8 cellular contexts compared by ENCODE assay signal in genomic region chr17:50151937-50152547, GRCh38. TPM values are rescaled to one million over a fixed set of nuclear protein-coding genes. Genes with fewer than 3 reads are reported as not detected.
DNase-seq lines count a peak whose midpoint lies in the region; ATAC-seq lines count a peak whose summit lies in the region.

No MANE protein-coding gene starts in this region.

- peak; percentile 72 for DNase-seq in activated CD4-positive, alpha-beta T cell treated with anti-CD3 and anti-CD28 coated beads for 36 hours
- DNase-seq in activated CD4-positive, alpha-beta T cell treated with anti-CD3 and anti-CD28 coated beads for 1 hour: no peak
- peak; percentile 90 for DNase-seq in KBM-7
- peak; percentile 91 for DNase-seq in OCI-M1 (lab: John Stamatoyannopoulos, UW)
- peak; percentile 75 for DNase-seq in activated naive CD8-positive, alpha-beta T cell treated with anti-CD3 and anti-CD28 coated beads, Interleukin-2, amount 10 ng/mL, durations not matched to agents 7 days and 5 days
- peak; percentile 88 for DNase-seq in glomerular visceral epithelial cell (ENCODE audit: extremely low spot score)
- peak; percentile 77 for DNase-seq in neuronal stem cell (ENCODE audit: low spot score)

- H4K91ac ChIP-seq in neuronal stem cell (ENCODE audit: low read depth, low read length, poor library complexity): no peak overlapping the region

- peak; percentile 23 for ATAC-seq in activated CD4-positive, alpha-beta T cell treated with anti-CD3 and anti-CD28 coated beads for 36 hours
- peak; percentile 29 for ATAC-seq in activated naive CD8-positive, alpha-beta T cell treated with anti-CD3 and anti-CD28 coated beads, Interleukin-2, amount 10 ng/mL, durations not matched to agents 7 days and 5 days (ENCODE audit: low read depth)
- ATAC-seq in GM21447 (IDR thresholded peaks at IDR 0.05; ENCODE audit: unreplicated experiment): no peak

- in situ Hi-C loops in KBM-7 (cut with MboI; ENCODE audit: low pct_unique_long_range_greater_than_20kb, low sequenced_read_pairs): no loop called here

- no peaks in the 10 kb centered on the region for H3K27me3 Mint-ChIP-seq in activated CD4-positive, alpha-beta T cell treated with anti-CD3 and anti-CD28 coated beads for 36 hours
- no peaks in the 10 kb centered on the region for H3K27me3 Mint-ChIP-seq in activated naive CD8-positive, alpha-beta T cell treated with anti-CD3 and anti-CD28 coated beads, Interleukin-2, amount 10 ng/mL, durations not matched to agents 7 days and 5 days

- peaks cover 33% of the 10 kb centered on the region for H3K4me1 Mint-ChIP-seq in activated CD4-positive, alpha-beta T cell treated with anti-CD3 and anti-CD28 coated beads for 36 hours
- peaks cover 31% of the 10 kb centered on the region for H3K4me1 Mint-ChIP-seq in activated naive CD8-positive, alpha-beta T cell treated with anti-CD3 and anti-CD28 coated beads, Interleukin-2, amount 10 ng/mL, durations not matched to agents 7 days and 5 days

- no peak overlapping the region for H2BK120ac ChIP-seq in neuronal stem cell (ENCODE audit: low read depth, low read length)

- intact Hi-C loops in activated CD4-positive, alpha-beta T cell treated with anti-CD3 and anti-CD28 coated beads for 36 hours (cut with DNase I, micrococcal nuclease): loop anchor here (1.0 to 5.0 kb wide), 7 partner anchors 9 to 960 kb away; partner anchors contain the start of genes PDK2 (in 2 of the 2), EME1 (in 1 of the 2), LUC7L3 (in 1 of the 2) and MRPL27 (in 1 of the 2)

- no peak overlapping the region for H3K14ac ChIP-seq in neuronal stem cell (ENCODE audit: low read length)

- POLR2A ChIA-PET in activated CD4-positive, alpha-beta T cell treated with anti-CD3 and anti-CD28 coated beads for 36 hours (lab: Charles Lee): interaction anchor here (0.6 to 0.7 kb wide), 2 partner anchors 12 to 364 kb away, joined by 3 read pairs; no protein-coding TSS in a partner anchor
- POLR2A ChIA-PET in activated naive CD8-positive, alpha-beta T cell treated with anti-CD3 and anti-CD28 coated beads, Interleukin-2, amount 10 ng/mL, durations not matched to agents 7 days and 5 days (lab: Charles Lee): interaction anchor here (0.6 to 2.5 kb wide), 9 partner anchors 9 to 933 kb away, joined by 3 to 32 read pairs (median 3); partner anchors contain the start of gene TOB1

- H3K4me1 ChIP-seq in neuronal stem cell (ENCODE audit: control insufficient read depth in 2 of 2, insufficient read depth in 1 of 2, low read depth in 1 of 2, low read length in 2 of 2): peaks cover 17 to 19% of the 10 kb centered on the region in 2 donors

- H3K9me3 ChIP-seq in neuronal stem cell (replicated peaks in 1 of 2; ENCODE audit: control insufficient read depth in 2 of 2, insufficient read depth in 1 of 2, low read depth in 1 of 2, low read length in 2 of 2): no peaks in the 10 kb centered on the region

- H3K36me3 Mint-ChIP-seq in activated CD4-positive, alpha-beta T cell treated with anti-CD3 and anti-CD28 coated beads for 36 hours (ENCODE audit: low read depth): peaks cover 15% of the 10 kb centered on the region
- H3K36me3 Mint-ChIP-seq in activated naive CD8-positive, alpha-beta T cell treated with anti-CD3 and anti-CD28 coated beads, Interleukin-2, amount 10 ng/mL, durations not matched to agents 7 days and 5 days: peaks cover 12% of the 10 kb centered on the region

- peaks cover 13% of the 10 kb centered on the region for H3K79me1 ChIP-seq in neuronal stem cell (ENCODE audit: low read depth, low read length)

- no CpG with 5 or more reads among the region's 12 CpGs for WGBS in neuronal stem cell (ENCODE audit: extremely low coverage in 2 of 2, insufficient read length in 2 of 2, insufficient replicate concordance in 1 of 2), 2 donors

- peak overlapping the region; percentile 76 for H2AFZ ChIP-seq in neuronal stem cell (ENCODE audit: low read length)

- peak overlapping the region; percentile 90 for H3K4me3 Mint-ChIP-seq in activated CD4-positive, alpha-beta T cell treated with anti-CD3 and anti-CD28 coated beads for 36 hours
- peak overlapping the region; percentile 93 for H3K4me3 Mint-ChIP-seq in activated naive CD8-positive, alpha-beta T cell treated with anti-CD3 and anti-CD28 coated beads, Interleukin-2, amount 10 ng/mL, durations not matched to agents 7 days and 5 days

- CTCF ChIA-PET in activated CD4-positive, alpha-beta T cell treated with anti-CD3 and anti-CD28 coated beads for 36 hours (lab: Charles Lee): interaction anchor here (0.6 to 2.9 kb wide), 11 partner anchors 9 to 84 kb away, joined by 3 to 50 read pairs (median 4); no protein-coding TSS in a partner anchor

- H3K36me3 ChIP-seq in neuronal stem cell (replicated peaks in 1 of 2; ENCODE audit: control insufficient read depth in 2 of 2, insufficient read depth in 2 of 2, low read length in 2 of 2): peaks cover 0 to 2% of the 10 kb centered on the region in 2 donors

- peak overlapping the region; percentile 87 for H3K27ac ChIP-seq in neuronal stem cell (replicated peaks; ENCODE audit: low read length)

- H4K8ac ChIP-seq in neuronal stem cell (ENCODE audit: low read depth, low read length): no peak overlapping the region

- no peak overlapping the region for H2BK12ac ChIP-seq in neuronal stem cell (ENCODE audit: low read length)

- no peaks in the 10 kb centered on the region for H3K27me3 ChIP-seq in neuronal stem cell (ENCODE audit: control insufficient read depth in 3 of 3, insufficient read depth in 3 of 3, low read depth in 1 of 3, low read length in 3 of 3)

- H3K18ac ChIP-seq in neuronal stem cell (ENCODE audit: low read length): peak overlapping the region; percentile 94

- H3K4me2 ChIP-seq in neuronal stem cell (ENCODE audit: insufficient read depth, low read length, poor library complexity, severe bottlenecking): peak overlapping the region; percentile 82

- H2BK5ac ChIP-seq in neuronal stem cell (ENCODE audit: low read length): peak overlapping the region; percentile 57

- H3K23ac ChIP-seq in neuronal stem cell (ENCODE audit: low read depth, low read length, poor library complexity): no peak overlapping the region

- H2AK5ac ChIP-seq in neuronal stem cell (ENCODE audit: low read depth, low read length): peak overlapping the region; percentile 59

- peak overlapping the region; percentile 24 for H3K9ac ChIP-seq in neuronal stem cell (ENCODE audit: low read depth, low read length, poor library complexity)

- no peaks in the 10 kb centered on the region for H3K9me3 Mint-ChIP-seq in activated CD4-positive, alpha-beta T cell treated with anti-CD3 and anti-CD28 coated beads for 36 hours (ENCODE audit: low read depth)
- H3K9me3 Mint-ChIP-seq in activated naive CD8-positive, alpha-beta T cell treated with anti-CD3 and anti-CD28 coated beads, Interleukin-2, amount 10 ng/mL, durations not matched to agents 7 days and 5 days: no peaks in the 10 kb centered on the region

- peak overlapping the region; percentile 96 for H3K27ac Mint-ChIP-seq in activated CD4-positive, alpha-beta T cell treated with anti-CD3 and anti-CD28 coated beads for 36 hours
- peak overlapping the region; percentile 97 for H3K27ac Mint-ChIP-seq in activated naive CD8-positive, alpha-beta T cell treated with anti-CD3 and anti-CD28 coated beads, Interleukin-2, amount 10 ng/mL, durations not matched to agents 7 days and 5 days

- peak overlapping the region; percentile 70 to 73 for H3K4me3 ChIP-seq in neuronal stem cell (ENCODE audit: low read length in 2 of 2)

- no peak overlapping the region for H3K4ac ChIP-seq in neuronal stem cell (ENCODE audit: low read length)

- H2BK15ac ChIP-seq in neuronal stem cell (ENCODE audit: low read length): no peak overlapping the region

RNA-seq across cellular contexts. Expression of gene PPP1R9B, which starts 1.6 kb away (rescaled TPM):
- 10 to 100 TPM; 61.1 to 64.0 TPM for total RNA-seq in activated CD4-positive, alpha-beta T cell treated with anti-CD3 and anti-CD28 coated beads for 36 hours
- 100 to 1,000 TPM; 114 to 116 TPM for total RNA-seq in activated naive CD8-positive, alpha-beta T cell treated with anti-CD3 and anti-CD28 coated beads, Interleukin-2, amount 10 ng/mL, durations not matched to agents 7 days and 5 days
- 19.8 TPM for polyA plus RNA-seq in neuronal stem cell (2013, experiment 1 of 2)
- 19.4 TPM for polyA plus RNA-seq in neuronal stem cell (2013, experiment 2 of 2)

RNA-seq across cellular contexts. Expression of gene SGCA, which starts 13.8 kb away (rescaled TPM):
- total RNA-seq in activated CD4-positive, alpha-beta T cell treated with anti-CD3 and anti-CD28 coated beads for 36 hours: under 1 TPM in 1 of 2 experiments, not detected in 1; 0.26 TPM
- total RNA-seq in activated naive CD8-positive, alpha-beta T cell treated with anti-CD3 and anti-CD28 coated beads, Interleukin-2, amount 10 ng/mL, durations not matched to agents 7 days and 5 days: not detected
- polyA plus RNA-seq in neuronal stem cell (2013, experiment 1 of 2): 0.57 TPM
- 0.35 TPM for polyA plus RNA-seq in neuronal stem cell (2013, experiment 2 of 2)

RNA-seq across cellular contexts. Expression of gene SAMD14, which starts 22.1 kb away (rescaled TPM):
- total RNA-seq in activated CD4-positive, alpha-beta T cell treated with anti-CD3 and anti-CD28 coated beads for 36 hours: 1 to 10 TPM in 1 of 2 experiments, under 1 TPM in 1; 0.77 to 1.1 TPM
- under 1 TPM; 0.11 to 0.19 TPM for total RNA-seq in activated naive CD8-positive, alpha-beta T cell treated with anti-CD3 and anti-CD28 coated beads, Interleukin-2, amount 10 ng/mL, durations not matched to agents 7 days and 5 days
- polyA plus RNA-seq in neuronal stem cell (2013, experiment 1 of 2): 31.6 TPM
- polyA plus RNA-seq in neuronal stem cell (2013, experiment 2 of 2): 33.4 TPM

RNA-seq across cellular contexts. Expression of gene COL1A1, which starts 49.4 kb away (rescaled TPM):
- total RNA-seq in activated CD4-positive, alpha-beta T cell treated with anti-CD3 and anti-CD28 coated beads for 36 hours: under 1 TPM; 0.55 to 0.70 TPM
- total RNA-seq in activated naive CD8-positive, alpha-beta T cell treated with anti-CD3 and anti-CD28 coated beads, Interleukin-2, amount 10 ng/mL, durations not matched to agents 7 days and 5 days: under 1 TPM; 0.78 to 0.96 TPM
- 17.9 TPM for polyA plus RNA-seq in neuronal stem cell (2013, experiment 1 of 2)
- polyA plus RNA-seq in neuronal stem cell (2013, experiment 2 of 2): 18.4 TPM

RNA-seq across cellular contexts. Expression of gene PDK2, which starts 56.9 kb away (rescaled TPM):
- total RNA-seq in activated CD4-positive, alpha-beta T cell treated with anti-CD3 and anti-CD28 coated beads for 36 hours: 10 to 100 TPM in 1 of 2 experiments, 1 to 10 TPM in 1; 9.8 to 16.2 TPM
- total RNA-seq in activated naive CD8-positive, alpha-beta T cell treated with anti-CD3 and anti-CD28 coated beads, Interleukin-2, amount 10 ng/mL, durations not matched to agents 7 days and 5 days: 10 to 100 TPM; 24.1 to 26.4 TPM
- polyA plus RNA-seq in neuronal stem cell (2013, experiment 1 of 2): 40.5 TPM
- 39.2 TPM for polyA plus RNA-seq in neuronal stem cell (2013, experiment 2 of 2)
